10 cellular contexts compared by ENCODE assay signal in genomic region chr6:90368601-90369000, GRCh38.
A peak's percentile ranks its signal among the peaks of the same experiment; 100 is the strongest.
DNase-seq lines count a peak whose midpoint lies in the region; ATAC-seq and TF ChIP-seq lines count a peak whose summit lies in the region.
"Had no signal": no experiment of that assay in that cellular context is flagged by ENCODE, and none has a peak within 500 bp of the region (broad histone marks: within the 10 kb centered on the region; RNA-seq: fewer than 3 reads in every experiment).

No MANE protein-coding gene starts in this region.

- POLR2A ChIA-PET in activated B cell treated with CpG ODN at 0.5 μM for 24 hours (lab: Charles Lee), result interaction anchor here (0.6 to 0.7 kb wide), 4 partner anchors 25 to 524 kb away, joined by 3 to 4 read pairs (median 3); no protein-coding TSS in a partner anchor

- H3K27ac ChIP-seq in hepatocyte (peak overlapping the region; percentile 74), stomach (peak overlapping the region in 4 of 5 donors; percentile 38 to 68 (median 56))

- H3K9me2 ChIP-seq in hepatocyte (replicated peaks; ENCODE audit: insufficient read depth), result no peaks in the 10 kb centered on the region

- no peaks in the 10 kb centered on the region for H3K79me2 ChIP-seq in hepatocyte

- H3K27me3 Mint-ChIP-seq in HFFc6 (ENCODE audit: insufficient read depth) (peaks cover 7% of the 10 kb centered on the region), activated B cell treated with CpG ODN at 0.5 μM for 24 hours (no peaks in the 10 kb centered on the region)

- H3K36me3 ChIP-seq in hepatocyte (replicated peaks; ENCODE audit: insufficient read depth, low read depth) (no peaks in the 10 kb centered on the region), stomach (no peaks in the 10 kb centered on the region)

- CTCF ChIA-PET in activated B cell treated with CpG ODN at 0.5 μM for 24 hours (lab: Charles Lee), result interaction anchor here (1.1 kb wide), 1 partner anchor 25 kb away, joined by 3 read pairs; no protein-coding TSS in a partner anchor

- TF ChIP-seq CTCF in HFFc6 (IDR thresholded peaks at IDR 0.05) (no peak), activated B cell treated with CpG ODN at 0.5 μM for 24 hours (IDR thresholded peaks at IDR 0.05) (no peak), hepatocyte (IDR thresholded peaks at IDR 0.05; ENCODE audit: poor library complexity) (no peak), stomach (IDR thresholded peaks at IDR 0.05) (no peak)

- H3K27me3 ChIP-seq in hepatocyte, result no peaks in the 10 kb centered on the region
- H3K27me3 ChIP-seq in stomach, result no peaks in the 10 kb centered on the region

- DNase-seq in HFFc6, result peak; percentile 21
- DNase-seq in activated B cell treated with CpG ODN at 0.5 μM for 24 hours, result no peak
- no peak for DNase-seq in hepatocyte (ENCODE audit: low spot score)
- DNase-seq in stomach, result no peak
- DNase-seq: activated CD8-positive, alpha-beta memory T cell treated with anti-CD3 and anti-CD28 coated beads, Interleukin-2, amount 50 U/mL, for 4 hours; SHP77 treated with DMSO at 0.1 percent for 48 hours; stimulated activated naive CD8-positive, alpha-beta T cell treated with anti-CD3 and anti-CD28 coated beads, Interleukin-15, Interleukin-2, amounts not matched to agents 100 U/mL and 50 U/mL, for 24 hours had no signal

- H3K27ac Mint-ChIP-seq in HFFc6 (peak overlapping the region; percentile 91), activated B cell treated with CpG ODN at 0.5 μM for 24 hours (peak overlapping the region; percentile 6)

- H3K9me3 ChIP-seq in hepatocyte (ENCODE audit: low read depth), result no peaks in the 10 kb centered on the region
- H3K9me3 ChIP-seq in stomach, result no peaks in the 10 kb centered on the region

- H3K4me2 ChIP-seq in hepatocyte, result peak overlapping the region; percentile 27

- H3K4me1 ChIP-seq in hepatocyte (ENCODE audit: insufficient read depth), result peaks cover 5% of the 10 kb centered on the region
- peaks cover 0 to 16% (median 8%) of the 10 kb centered on the region in 4 donors for H3K4me1 ChIP-seq in stomach

- intact Hi-C loops in activated B cell treated with CpG ODN at 0.5 μM for 24 hours (cut with micrococcal nuclease), result loop anchor here (2.0 kb wide), 2 partner anchors 18 to 24 kb away; no protein-coding TSS in a partner anchor
- intact Hi-C loops in stomach (cut with DNase I; ENCODE audit: low total_unique reads), result no loop called here

- no peak overlapping the region for H3K4me3 ChIP-seq in hepatocyte
- no peak overlapping the region for H3K4me3 ChIP-seq in stomach

- H3K36me3 Mint-ChIP-seq in HFFc6 (ENCODE audit: low read depth) (no peaks in the 10 kb centered on the region), activated B cell treated with CpG ODN at 0.5 μM for 24 hours (ENCODE audit: low read depth) (no peaks in the 10 kb centered on the region)

- no peaks in the 10 kb centered on the region for H4K20me1 ChIP-seq in hepatocyte (ENCODE audit: insufficient read depth, poor library complexity, severe bottlenecking)

- H2AFZ ChIP-seq in hepatocyte, result no peak overlapping the region

- no peak for TF ChIP-seq POLR2A in stomach (IDR thresholded peaks at IDR 0.05)

- H3K9me3 Mint-ChIP-seq in HFFc6, result no peaks in the 10 kb centered on the region
- peaks cover 3% of the 10 kb centered on the region for H3K9me3 Mint-ChIP-seq in activated B cell treated with CpG ODN at 0.5 μM for 24 hours

- H3K4me3 Mint-ChIP-seq in HFFc6 (peak overlapping the region; percentile 56), activated B cell treated with CpG ODN at 0.5 μM for 24 hours (no peak overlapping the region)

- H3K4me1 Mint-ChIP-seq in HFFc6 (ENCODE audit: low read depth) (peaks cover 30% of the 10 kb centered on the region), activated B cell treated with CpG ODN at 0.5 μM for 24 hours (peaks cover 43% of the 10 kb centered on the region)

- no peak for TF ChIP-seq EP300 in stomach (IDR thresholded peaks at IDR 0.05)

- ATAC-seq in activated B cell treated with CpG ODN at 0.5 μM for 24 hours (ENCODE audit: low read depth) (no peak), HG02973 (IDR thresholded peaks at IDR 0.05; ENCODE audit: unreplicated experiment) (no peak), GM21367 (IDR thresholded peaks at IDR 0.05; ENCODE audit: unreplicated experiment) (no peak), GM19463 (IDR thresholded peaks at IDR 0.05; ENCODE audit: unreplicated experiment) (no peak)
